Comparison of ENCODE assay signal across 8 cellular contexts in genomic region chr5:161897033-161897432, GRCh38. TPM values are rescaled to one million over a fixed set of nuclear protein-coding genes. Genes with fewer than 3 reads are reported as not detected.
"Had no signal": no experiment of that assay in that cellular context is flagged by ENCODE, and none has a peak within 500 bp of the region (broad histone marks: within the 10 kb centered on the region; RNA-seq: fewer than 3 reads in every experiment).

No MANE protein-coding gene starts in this region.

- H3K27ac Mint-ChIP-seq: HFFc6 had no signal

- H3K9ac ChIP-seq: GM23248 had no signal

- DNase-seq: GM23248, GOT3, H7, H9, HCEC 1CT, HFFc6 had no signal

- H3K4me1 ChIP-seq: HAP-1 had no signal

- H3K4me3 ChIP-seq: GM23248, HAP-1 had no signal

- H3K9me3 Mint-ChIP-seq: H9 had no signal

- H3K36me3 ChIP-seq: HAP-1 had no signal

- H3K27ac ChIP-seq: GM23248 had no signal

- H3K9me3 ChIP-seq: HAP-1 had no signal

- H3K4me1 Mint-ChIP-seq: H9 had no signal

- H2AFZ ChIP-seq: GM23248 had no signal

- H3K4me3 Mint-ChIP-seq: H9, HFFc6 had no signal

- ATAC-seq: HCT116 had no signal

RNA-seq across cellular contexts. Expression of gene GABRA1, which starts 49.1 kb away (rescaled TPM):
- total RNA-seq: GM23248, H9, HFFc6 had no signal
- polyA plus RNA-seq: GM23248 had no signal
